8 cellular contexts compared by ENCODE assay signal in the genomic region with DNA sequence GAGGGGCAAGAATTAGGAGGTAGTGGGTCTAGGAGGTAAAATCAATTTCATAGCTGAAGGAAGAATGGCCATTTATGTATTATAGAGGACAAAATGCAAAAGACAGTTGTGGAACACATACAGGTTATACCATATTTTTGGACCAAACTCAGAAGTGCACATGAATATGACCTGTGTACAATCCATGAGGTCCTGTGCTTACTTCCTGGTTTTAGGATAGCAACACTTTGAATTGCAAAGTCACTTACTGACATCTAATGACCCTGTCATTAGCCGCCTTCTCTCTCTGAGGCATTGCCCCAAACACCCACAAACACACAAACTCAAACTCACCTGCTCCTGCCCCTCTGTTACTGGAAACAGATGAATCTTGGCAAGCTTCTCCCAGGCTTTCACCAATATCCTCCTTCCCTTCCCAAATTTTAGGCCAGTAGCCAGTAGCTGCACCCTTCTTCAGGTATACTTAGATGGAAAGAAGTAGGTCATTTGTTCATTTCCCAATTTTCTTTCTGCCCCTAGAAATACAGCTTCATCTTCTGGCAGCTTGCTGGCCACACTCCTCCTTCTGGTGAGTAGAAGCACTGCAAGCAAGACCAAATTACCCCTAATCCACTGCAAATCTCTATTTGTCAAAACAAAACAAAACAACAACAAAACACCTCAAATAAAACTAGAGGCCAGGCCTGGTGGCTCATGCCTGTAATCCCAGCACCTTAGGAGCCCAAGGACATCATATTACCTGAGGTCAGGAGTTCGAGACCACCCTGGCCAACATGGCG. TPM values are rescaled to one million over a fixed set of nuclear protein-coding genes. Genes with fewer than 3 reads are reported as not detected.
DNase-seq lines count a peak whose midpoint lies in the region; ATAC-seq and TF ChIP-seq lines count a peak whose summit lies in the region.

No MANE protein-coding gene starts in this region.

- no peak overlapping the region for H3K9ac ChIP-seq in H9 (ENCODE audit: extremely low read depth, insufficient read length, low read length)

- no peaks in the 10 kb centered on the region for H3K36me3 ChIP-seq in sigmoid colon

- H2BK15ac ChIP-seq in H9 (ENCODE audit: low read depth, low read length) = no peak overlapping the region

- peaks cover 16% of the 10 kb centered on the region for H3K27me3 Mint-ChIP-seq in activated T-cell treated with anti-CD3 and anti-CD28 coated beads, Interleukin-2, amount 50 U/mL, for 4 hours (ENCODE audit: low read depth)
- H3K27me3 Mint-ChIP-seq in H9 (ENCODE audit: low read depth) = no peaks in the 10 kb centered on the region
- peaks cover 40% of the 10 kb centered on the region for H3K27me3 Mint-ChIP-seq in activated T-helper 2 cell treated with anti-CD3 and anti-CD28 coated beads, Interferon-gamma antibody, Interleukin-2, Interleukin-4, amounts not matched to agents 10 μg/mL and 5 μg/mL and 100 μg/mL, durations not matched to agents 14 hours and 24 hours and 36 hours (ENCODE audit: low read depth)

- TF ChIP-seq EP300 in sigmoid colon (IDR thresholded peaks at IDR 0.05) = no peak

- H3K4ac ChIP-seq in H9 (ENCODE audit: low read depth, low read length) = no peak overlapping the region

- no peak overlapping the region for H3K18ac ChIP-seq in H9 (ENCODE audit: insufficient read length, low read depth, low read length)

- H2AK5ac ChIP-seq in H9 (ENCODE audit: insufficient read length, low read length) = no peak overlapping the region

- no peak overlapping the region for H3K14ac ChIP-seq in H9 (ENCODE audit: insufficient read depth, low read length)

- no peak overlapping the region for H4K91ac ChIP-seq in H9 (ENCODE audit: insufficient read length, low read depth, low read length)

- H3K4me3 ChIP-seq in fibroblast of the aortic adventitia (ENCODE audit: low read depth, low read length) (no peak overlapping the region), sigmoid colon (no peak overlapping the region)

- H2AFZ ChIP-seq in H9 (ENCODE audit: low read length) = no peak overlapping the region

- intact Hi-C loops in sigmoid colon (cut with DNase I) = loop anchor here (5.0 kb wide), 1 partner anchor 71 kb away; no protein-coding TSS in a partner anchor
- intact Hi-C loops in activated T-helper 2 cell treated with anti-CD3 and anti-CD28 coated beads, Interferon-gamma antibody, Interleukin-2, Interleukin-4, amounts not matched to agents 10 μg/mL and 5 μg/mL and 100 μg/mL, durations not matched to agents 14 hours and 24 hours and 36 hours (cut with micrococcal nuclease) = loop anchor here (1.0 kb wide), 1 partner anchor 69 kb away; no protein-coding TSS in a partner anchor

- no peak overlapping the region for H3K56ac ChIP-seq in H9 (ENCODE audit: insufficient read length, low read depth, low read length)

- H3K4me3 Mint-ChIP-seq in activated T-cell treated with anti-CD3 and anti-CD28 coated beads, Interleukin-2, amount 50 U/mL, for 4 hours = no peak overlapping the region
- H3K4me3 Mint-ChIP-seq in H9 = no peak overlapping the region
- H3K4me3 Mint-ChIP-seq in activated T-helper 2 cell treated with anti-CD3 and anti-CD28 coated beads, Interferon-gamma antibody, Interleukin-2, Interleukin-4, amounts not matched to agents 10 μg/mL and 5 μg/mL and 100 μg/mL, durations not matched to agents 14 hours and 24 hours and 36 hours (ENCODE audit: low read depth) = no peak overlapping the region

- H3K4me2 ChIP-seq in H9 (ENCODE audit: insufficient read depth, insufficient read length, low read length) = no peak overlapping the region

- H3K79me1 ChIP-seq in H9 (ENCODE audit: insufficient read depth, low read depth, low read length, poor library complexity, severe bottlenecking) = no peaks in the 10 kb centered on the region

- no peak overlapping the region for H4K8ac ChIP-seq in H9 (replicated peaks; ENCODE audit: insufficient read length, low read depth, low read length)

- H3T11ph ChIP-seq in H9 (ENCODE audit: low read length) = no peak overlapping the region

- no peak overlapping the region for H3K23ac ChIP-seq in H9 (ENCODE audit: insufficient read length, low read depth, low read length)

- no peaks in the 10 kb centered on the region for H3K4me1 Mint-ChIP-seq in activated T-cell treated with anti-CD3 and anti-CD28 coated beads, Interleukin-2, amount 50 U/mL, for 4 hours (ENCODE audit: low read depth)
- H3K4me1 Mint-ChIP-seq in H9 = no peaks in the 10 kb centered on the region
- H3K4me1 Mint-ChIP-seq in activated T-helper 2 cell treated with anti-CD3 and anti-CD28 coated beads, Interferon-gamma antibody, Interleukin-2, Interleukin-4, amounts not matched to agents 10 μg/mL and 5 μg/mL and 100 μg/mL, durations not matched to agents 14 hours and 24 hours and 36 hours (ENCODE audit: low read depth) = no peaks in the 10 kb centered on the region

- ATAC-seq in activated T-cell treated with anti-CD3 and anti-CD28 coated beads, Interleukin-2, amount 50 U/mL, for 4 hours = peak; percentile 62 to 71

- H2BK20ac ChIP-seq in H9 (ENCODE audit: low read depth, low read length, poor library complexity, severe bottlenecking) = no peak overlapping the region

- no peaks in the 10 kb centered on the region for H3K36me3 Mint-ChIP-seq in activated T-cell treated with anti-CD3 and anti-CD28 coated beads, Interleukin-2, amount 50 U/mL, for 4 hours (ENCODE audit: insufficient read depth)
- H3K36me3 Mint-ChIP-seq in H9 (ENCODE audit: insufficient read depth in 1 of 3, low read depth in 3 of 3) = no peaks in the 10 kb centered on the region
- H3K36me3 Mint-ChIP-seq in activated T-helper 2 cell treated with anti-CD3 and anti-CD28 coated beads, Interferon-gamma antibody, Interleukin-2, Interleukin-4, amounts not matched to agents 10 μg/mL and 5 μg/mL and 100 μg/mL, durations not matched to agents 14 hours and 24 hours and 36 hours (ENCODE audit: low read depth) = no peaks in the 10 kb centered on the region

- H3K9me3 ChIP-seq in H9 (ENCODE audit: control insufficient read depth, low read depth, low read length) (no peaks in the 10 kb centered on the region), sigmoid colon (no peaks in the 10 kb centered on the region)

- no peaks in the 10 kb centered on the region for H3K9me3 Mint-ChIP-seq in activated T-cell treated with anti-CD3 and anti-CD28 coated beads, Interleukin-2, amount 50 U/mL, for 4 hours
- no peaks in the 10 kb centered on the region for H3K9me3 Mint-ChIP-seq in H9
- no peaks in the 10 kb centered on the region for H3K9me3 Mint-ChIP-seq in activated T-helper 2 cell treated with anti-CD3 and anti-CD28 coated beads, Interferon-gamma antibody, Interleukin-2, Interleukin-4, amounts not matched to agents 10 μg/mL and 5 μg/mL and 100 μg/mL, durations not matched to agents 14 hours and 24 hours and 36 hours

- no peaks in the 10 kb centered on the region for H3K23me2 ChIP-seq in H9 (ENCODE audit: insufficient read length, low read depth, low read length, poor library complexity, severe bottlenecking)

- no peak overlapping the region for H2BK120ac ChIP-seq in H9 (ENCODE audit: low read depth, low read length, poor library complexity, severe bottlenecking)

- H3K4me1 ChIP-seq in H9 (ENCODE audit: insufficient read depth, low read length) = no peaks in the 10 kb centered on the region
- H3K4me1 ChIP-seq in sigmoid colon = no peaks in the 10 kb centered on the region

- H4K5ac ChIP-seq in H9 (ENCODE audit: insufficient read length, low read depth, low read length) = no peak overlapping the region

- DNase-seq in activated T-cell treated with anti-CD3 and anti-CD28 coated beads, Interleukin-2, amount 50 U/mL, for 4 hours = no peak
- DNase-seq in activated T-cell treated with anti-CD3 and anti-CD28 coated beads, Interleukin-2, amount 50 U/mL, for 1 hour = no peak
- DNase-seq in H9 = peak; percentile 55
- DNase-seq in RPMI7951 (ENCODE audit: low read depth) = peak; percentile 41
- peak; percentile 57 for DNase-seq in fibroblast of the aortic adventitia (ENCODE audit: low read depth)
- DNase-seq in sigmoid colon = no peak
- no peak for DNase-seq in NCI-H524 treated with DMSO at 0.1 percent for 48 hours (lab: John Stamatoyannopoulos, UW)
- DNase-seq in activated T-helper 2 cell treated with anti-CD3 and anti-CD28 coated beads, Interferon-gamma antibody, Interleukin-2, Interleukin-4, amounts not matched to agents 10 μg/mL and 5 μg/mL and 100 μg/mL, durations not matched to agents 14 hours and 24 hours and 36 hours (ENCODE audit: low spot score) = no peak

- TF ChIP-seq CTCF in H9 (conservative IDR thresholded peaks at IDR 0.05) (peak; percentile 74), fibroblast of the aortic adventitia (IDR thresholded peaks at IDR 0.05; ENCODE audit: insufficient read depth, low read length) (peak; percentile 79), sigmoid colon (IDR thresholded peaks at IDR 0.05) (peak; percentile 34 to 75 (median 60))

- no peak overlapping the region for H2BK12ac ChIP-seq in H9 (ENCODE audit: insufficient read length, low read depth, low read length)

- H3K27ac ChIP-seq in H9 (ENCODE audit: insufficient read length, low read depth, low read length) (no peak overlapping the region), sigmoid colon (no peak overlapping the region)

- H3K27me3 ChIP-seq in H9 (ENCODE audit: insufficient read depth, low read length) (no peaks in the 10 kb centered on the region), sigmoid colon (no peaks in the 10 kb centered on the region)

- no peak overlapping the region for H2BK5ac ChIP-seq in H9 (ENCODE audit: insufficient read length, low read length)

- no peaks in the 10 kb centered on the region for H3K79me2 ChIP-seq in H9 (ENCODE audit: insufficient read depth, low read length)

- no peak for TF ChIP-seq POLR2A in sigmoid colon (IDR thresholded peaks at IDR 0.05)

- H4K20me1 ChIP-seq in H9 (ENCODE audit: control insufficient read depth, insufficient read depth, insufficient read length) = no peaks in the 10 kb centered on the region

- whole genome bisulfite sequencing in H9 (ENCODE audit: extremely low coverage, insufficient read length, low lambda C conversion rate) = no CpG with 5 or more reads among the region's 3 CpGs
- WGBS in sigmoid colon, 2 donors = 88 to 92% methylated on average over 3 of the region's 3 CpGs

- H3K27ac Mint-ChIP-seq in H9 = no peak overlapping the region; a peak in 1 of 7 replicates
- H3K27ac Mint-ChIP-seq in activated T-helper 2 cell treated with anti-CD3 and anti-CD28 coated beads, Interferon-gamma antibody, Interleukin-2, Interleukin-4, amounts not matched to agents 10 μg/mL and 5 μg/mL and 100 μg/mL, durations not matched to agents 14 hours and 24 hours and 36 hours = no peak overlapping the region

RNA-seq across cellular contexts. Expression of a gene that starts 13.7 kb away (rescaled TPM):
- 1,000 to 10,000 TPM; 1,884 to 1,929 (median 1,900) TPM for total RNA-seq in activated T-cell treated with anti-CD3 and anti-CD28 coated beads, Interleukin-2, amount 50 U/mL, for 4 hours
- total RNA-seq in H9 (2021) (1,586 and 1,608 TPM in 2 replicates), fibroblast of the aortic adventitia (ENCODE audit: low replicate concordance) (935 and 1,772 TPM in 2 replicates), sigmoid colon (1,000 to 10,000 TPM; 2,086 to 3,236 (median 2,650) TPM)
- total RNA-seq in RPMI7951 (2014; rRNA removed; shearing (Covaris generic)) = 1,182 and 1,311 TPM in 2 replicates
- polyA plus RNA-seq in sigmoid colon = 1,000 to 10,000 TPM; 1,392 to 2,407 (median 1,694) TPM
- total RNA-seq in activated T-helper 2 cell treated with anti-CD3 and anti-CD28 coated beads, Interferon-gamma antibody, Interleukin-2, Interleukin-4, amounts not matched to agents 10 μg/mL and 5 μg/mL and 100 μg/mL, durations not matched to agents 14 hours and 24 hours and 36 hours = 1,185 and 1,195 TPM in 2 replicates

RNA-seq across cellular contexts. Expression of a gene that starts 33.3 kb away (rescaled TPM):
- 10 to 100 TPM; 28.7 to 32.9 (median 29.8) TPM for total RNA-seq in activated T-cell treated with anti-CD3 and anti-CD28 coated beads, Interleukin-2, amount 50 U/mL, for 4 hours
- total RNA-seq in H9 (2021) (9.7 and 10.5 TPM in 2 replicates), fibroblast of the aortic adventitia (ENCODE audit: low replicate concordance) (55.3 and 126 TPM in 2 replicates), sigmoid colon (10 to 100 TPM; 39.9 to 53.5 (median 46.5) TPM)
- total RNA-seq in RPMI7951 (2014; rRNA removed; shearing (Covaris generic)) = 11.8 and 12.6 TPM in 2 replicates
- polyA plus RNA-seq in sigmoid colon = 1 to 10 TPM; 4.5 to 4.9 (median 4.8) TPM
- 60.8 and 63.4 TPM in 2 replicates for total RNA-seq in activated T-helper 2 cell treated with anti-CD3 and anti-CD28 coated beads, Interferon-gamma antibody, Interleukin-2, Interleukin-4, amounts not matched to agents 10 μg/mL and 5 μg/mL and 100 μg/mL, durations not matched to agents 14 hours and 24 hours and 36 hours

Comparison
In these comparisons a context has a peak if more than half of its experiments do, and no peak if none do; other contexts are left out.
1. DNase-seq: peak in H9 (single experiment), RPMI7951 (single experiment) and fibroblast of the aortic adventitia (single experiment); none in activated T-cell treated with anti-CD3 and anti-CD28 coated beads, Interleukin-2, amount 50 U/mL, for 4 hours (single experiment), activated T-cell treated with anti-CD3 and anti-CD28 coated beads, Interleukin-2, amount 50 U/mL, for 1 hour (single experiment), sigmoid colon (single experiment), NCI-H524 treated with DMSO at 0.1 percent for 48 hours (single experiment) and activated T-helper 2 cell treated with anti-CD3 and anti-CD28 coated beads, Interferon-gamma antibody, Interleukin-2, Interleukin-4, amounts not matched to agents 10 μg/mL and 5 μg/mL and 100 μg/mL, durations not matched to agents 14 hours and 24 hours and 36 hours (single experiment).
2. Peak in every context shown above with its lines, with median percentiles within 50 percentile points of each other: CTCF ChIP-seq.